7 cellular contexts compared by ENCODE assay signal in the genomic region with DNA sequence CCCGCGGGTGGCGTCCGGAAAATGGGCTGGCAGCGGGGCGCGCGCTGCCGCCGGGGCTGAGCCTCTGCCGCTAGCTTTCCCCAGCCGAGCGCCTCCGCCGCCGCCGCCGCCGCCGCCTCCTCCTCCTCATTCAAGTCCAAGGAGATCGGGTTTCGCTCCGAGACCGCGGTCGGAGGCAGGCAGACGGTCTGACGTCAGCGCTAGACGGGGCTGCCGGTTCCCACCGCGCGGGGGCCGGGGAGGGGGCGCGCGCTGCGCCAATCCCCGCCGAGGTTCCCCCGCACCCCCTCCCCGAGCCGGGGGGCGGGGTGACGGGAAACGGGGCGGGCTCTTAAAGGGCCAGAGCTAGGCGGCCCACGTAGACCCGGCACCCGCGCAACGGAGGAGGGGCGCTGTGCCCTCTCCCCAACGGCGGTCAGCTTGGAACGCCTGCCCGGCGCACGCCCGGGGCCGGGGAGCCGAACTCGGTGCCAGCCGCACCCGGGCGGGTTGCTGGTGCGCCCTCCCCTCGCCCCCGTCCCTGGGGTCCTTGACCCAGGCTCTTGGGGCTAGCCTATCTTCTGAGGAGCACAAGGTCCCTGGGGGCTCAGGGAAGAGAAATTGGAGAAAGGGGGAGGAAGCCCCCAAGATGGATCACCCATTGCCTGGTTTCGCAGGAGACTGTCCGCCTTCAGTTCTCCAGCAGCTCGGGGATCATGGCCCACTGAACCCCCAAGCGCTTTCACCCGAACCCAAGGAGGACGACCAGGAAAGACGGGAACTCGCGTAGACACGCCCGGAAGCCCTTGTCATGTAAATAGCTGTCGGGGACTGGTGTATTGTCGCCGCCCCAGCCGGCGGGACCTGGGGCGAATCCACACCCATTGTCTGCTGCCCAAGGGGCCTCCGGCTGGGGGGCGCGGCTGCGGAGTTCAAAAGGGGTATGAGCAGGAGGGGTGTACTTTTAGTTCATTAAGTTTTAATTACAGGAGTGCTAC. TPM values are rescaled to one million over a fixed set of nuclear protein-coding genes. Genes with fewer than 3 reads are reported as not detected.
A peak's percentile ranks its signal among the peaks of the same experiment; 100 is the strongest.
DNase-seq lines count a peak whose midpoint lies in the region; ATAC-seq and TF ChIP-seq lines count a peak whose summit lies in the region.

A gene with protein sequence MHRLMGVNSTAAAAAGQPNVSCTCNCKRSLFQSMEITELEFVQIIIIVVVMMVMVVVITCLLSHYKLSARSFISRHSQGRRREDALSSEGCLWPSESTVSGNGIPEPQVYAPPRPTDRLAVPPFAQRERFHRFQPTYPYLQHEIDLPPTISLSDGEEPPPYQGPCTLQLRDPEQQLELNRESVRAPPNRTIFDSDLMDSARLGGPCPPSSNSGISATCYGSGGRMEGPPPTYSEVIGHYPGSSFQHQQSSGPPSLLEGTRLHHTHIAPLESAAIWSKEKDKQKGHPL (minus strand): TSS at position 193 of the 977 bp plus-strand sequence. CDS start 433 bp downstream, outside the sequence.

- no peaks in the 10 kb centered on the region for H3K36me3 ChIP-seq in colonic mucosa

- intact Hi-C loops in activated CD4-positive, alpha-beta T cell treated with anti-CD3 and anti-CD28 coated beads, Interleukin-2, amount 10 ng/mL, durations not matched to agents 24 days and 14 days (cut with micrococcal nuclease), result loop anchor here (1.0 to 5.0 kb wide), 4 partner anchors 8 to 359 kb away; partner anchors contain the start of gene RAE1
- intact Hi-C loops in colonic mucosa (cut with DNase I), result no loop called here

- H3K27ac Mint-ChIP-seq in activated CD4-positive, alpha-beta T cell treated with anti-CD3 and anti-CD28 coated beads, Interleukin-2, amount 10 ng/mL, durations not matched to agents 24 days and 14 days, result peak within 1 kb of the TSS; percentile 29

- peak within 1 kb of the TSS; percentile 80 for H3K4me3 Mint-ChIP-seq in activated CD4-positive, alpha-beta T cell treated with anti-CD3 and anti-CD28 coated beads, Interleukin-2, amount 10 ng/mL, durations not matched to agents 24 days and 14 days

- H3K9me3 Mint-ChIP-seq in activated CD4-positive, alpha-beta T cell treated with anti-CD3 and anti-CD28 coated beads, Interleukin-2, amount 10 ng/mL, durations not matched to agents 24 days and 14 days, result no peaks in the 10 kb centered on the region

- no peaks in the 10 kb centered on the region for H3K36me3 Mint-ChIP-seq in activated CD4-positive, alpha-beta T cell treated with anti-CD3 and anti-CD28 coated beads, Interleukin-2, amount 10 ng/mL, durations not matched to agents 24 days and 14 days (ENCODE audit: low read depth)

- no peaks in the 10 kb centered on the region for H3K27me3 ChIP-seq in colonic mucosa

- H3K4me1 ChIP-seq in colonic mucosa, result peaks cover 5% of the 10 kb centered on the region

- peaks cover 16% of the 10 kb centered on the region for H3K4me1 Mint-ChIP-seq in activated CD4-positive, alpha-beta T cell treated with anti-CD3 and anti-CD28 coated beads, Interleukin-2, amount 10 ng/mL, durations not matched to agents 24 days and 14 days

- H3K9me3 ChIP-seq in colonic mucosa, result no peaks in the 10 kb centered on the region

- H3K9ac ChIP-seq in colonic mucosa (ENCODE audit: low read depth in 2 of 2, low read length in 2 of 2), result peak within 1 kb of the TSS; percentile 86 to 92

- ATAC-seq in GM18858 (IDR thresholded peaks at IDR 0.05; ENCODE audit: unreplicated experiment) (peak; percentile 61), HG03095 (IDR thresholded peaks at IDR 0.05; ENCODE audit: unreplicated experiment) (peak; percentile 71)

- peak within 1 kb of the TSS; percentile 70 for H3K4me3 ChIP-seq in colonic mucosa

- no peak for TF ChIP-seq CTCF in colonic mucosa (IDR thresholded peaks at IDR 0.05)

- DNase-seq in NCI-H2171 treated with DMSO at 0.1 percent for 48 hours (lab: John Stamatoyannopoulos, UW), result peak; percentile 95
- peak; percentile 96 for DNase-seq in activated CD4-positive, alpha-beta T cell treated with anti-CD3 and anti-CD28 coated beads, Interleukin-2, amount 10 ng/mL, durations not matched to agents 24 days and 14 days
- peak; percentile 91 for DNase-seq in colonic mucosa
- DNase-seq in kidney tubule cell (ENCODE audit: low spot score), result peak; percentile 97
- DNase-seq in stimulated activated CD4-positive, alpha-beta T cell treated with anti-CD3 and anti-CD28 coated beads, Interleukin-15, amount 100 ng/mL, for 24 hours, result peak; percentile 94

- peaks cover 46% of the 10 kb centered on the region for H3K27me3 Mint-ChIP-seq in activated CD4-positive, alpha-beta T cell treated with anti-CD3 and anti-CD28 coated beads, Interleukin-2, amount 10 ng/mL, durations not matched to agents 24 days and 14 days

- H3K27ac ChIP-seq in colonic mucosa, result peak within 1 kb of the TSS; percentile 82

RNA-seq across cellular contexts. Expression of the gene that starts here (rescaled TPM):
- 0.66 and 0.82 TPM in 2 replicates for total RNA-seq in activated CD4-positive, alpha-beta T cell treated with anti-CD3 and anti-CD28 coated beads, Interleukin-2, amount 10 ng/mL, durations not matched to agents 24 days and 14 days
- total RNA-seq in colonic mucosa, result 10 to 100 TPM; 13.0 to 26.1 TPM

Comparison
In these comparisons a context has a peak if more than half of its experiments do, and no peak if none do; other contexts are left out.
1. Peak in every context shown above with its lines: DNase-seq, ATAC-seq, H3K4me3 ChIP-seq and H3K27ac ChIP-seq.
2. Peak in DNase-seq in activated CD4-positive, alpha-beta T cell treated with anti-CD3 and anti-CD28 coated beads, Interleukin-2, amount 10 ng/mL, durations not matched to agents 24 days and 14 days; RNA of the gene not detected or under 1 TPM.